ENCODE assay signal across 28 cellular contexts in the genomic region with DNA sequence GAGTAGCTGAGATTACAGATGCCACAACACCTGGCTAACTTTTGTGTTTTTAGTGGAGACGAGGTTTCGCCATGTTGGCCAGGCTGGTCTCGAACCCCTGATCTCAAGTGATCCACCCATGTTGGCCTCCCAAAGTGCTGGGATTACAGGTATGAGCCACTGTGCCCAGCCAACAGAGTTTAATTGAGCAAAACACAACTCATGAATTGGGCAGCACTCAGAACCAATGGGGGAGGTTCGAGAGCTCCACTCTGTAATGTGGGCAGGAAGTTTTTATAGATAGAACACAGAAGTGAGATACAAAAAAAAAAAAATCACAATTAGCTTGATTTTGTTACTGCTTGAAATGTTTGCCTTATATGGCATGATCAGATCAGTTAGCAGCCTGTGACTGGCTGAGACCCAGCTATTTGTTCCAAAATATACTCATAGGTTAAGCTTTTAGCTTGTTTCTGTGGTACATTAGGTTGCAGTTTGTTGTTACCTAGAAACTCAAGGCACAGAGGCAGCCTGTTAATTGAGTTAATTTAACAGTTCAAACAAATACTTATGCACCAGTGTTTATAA. TPM values are rescaled to one million over a fixed set of nuclear protein-coding genes. Genes with fewer than 3 reads are reported as not detected.
"Had no signal": no experiment of that assay in that cellular context is flagged by ENCODE, and none has a peak within 500 bp of the region (broad histone marks: within the 10 kb centered on the region; RNA-seq: fewer than 3 reads in every experiment).

No MANE protein-coding gene starts in this region.

- H3K4me3 ChIP-seq: heart right ventricle, left lung, sigmoid colon, testis, upper lobe of right lung had no signal

- H3K9me3 ChIP-seq: testis, upper lobe of right lung had no signal

- H3K27me3 ChIP-seq: testis had no signal

- H3K9me3 Mint-ChIP-seq: natural killer cell treated with Interleukin-12 subunit alpha and Interleukin-12 subunit beta and Interleukin-15 and Interleukin-18, amount 100 ng/mL, for 72 hours had no signal

- ATAC-seq: heart right ventricle; left lung; natural killer cell treated with Interleukin-12 subunit alpha and Interleukin-12 subunit beta and Interleukin-15 and Interleukin-18, amount 100 ng/mL, for 72 hours; upper lobe of right lung had no signal

- H3K27ac Mint-ChIP-seq: activated CD4-positive, alpha-beta memory T cell treated with anti-CD3 and anti-CD28 coated beads for 36 hours; activated naive CD8-positive, alpha-beta T cell treated with anti-CD3 and anti-CD28 coated beads, Interleukin-2, amount 10 ng/mL, durations not matched to agents 7 days and 5 days; activated T-helper 1 cell treated with anti-CD3 and anti-CD28 coated beads, Interleukin-12 subunit alpha, Interleukin-12 subunit beta, Interleukin-2, Interleukin-4 antibody, amounts not matched to agents 30 ng/mL and 10 ng/mL and 1 ng/mL, durations not matched to agents 14 hours and 24 hours and 36 hours; natural killer cell treated with Interleukin-12 subunit alpha and Interleukin-12 subunit beta and Interleukin-15 and Interleukin-18, amount 100 ng/mL, for 72 hours had no signal

- DNase-seq: activated CD4-positive, alpha-beta memory T cell treated with anti-CD3 and anti-CD28 coated beads for 36 hours; activated CD4-positive, alpha-beta T cell treated with anti-CD3 and anti-CD28 coated beads for 4 hours; activated CD4-positive, CD25-positive, alpha-beta regulatory T cell; activated gamma-delta T cell treated with Interleukin-2 at 50 U/mL for 16 hours; activated naive CD8-positive, alpha-beta T cell treated with anti-CD3 and anti-CD28 coated beads, Interleukin-2, amount 10 ng/mL, durations not matched to agents 7 days and 5 days; amniotic stem cell; cerebellar nuclear complex; cortex of kidney; heart right ventricle; midbrain; sigmoid colon; stimulated activated CD4-positive, alpha-beta T cell treated with anti-CD3 and anti-CD28 coated beads, Interleukin-2, amount 100 ng/mL, for 48 hours; stimulated activated CD8-positive, alpha-beta memory T cell treated with anti-CD3 and anti-CD28 coated beads, Interleukin-4, amount 100 ng/mL, for 48 hours; stimulated activated naive CD4-positive, alpha-beta T cell; testis; upper lobe of right lung had no signal

- H3K36me3 Mint-ChIP-seq: activated CD4-positive, alpha-beta memory T cell treated with anti-CD3 and anti-CD28 coated beads for 36 hours had no signal

- H3K4me3 Mint-ChIP-seq: activated CD4-positive, alpha-beta memory T cell treated with anti-CD3 and anti-CD28 coated beads for 36 hours; activated naive CD8-positive, alpha-beta T cell treated with anti-CD3 and anti-CD28 coated beads, Interleukin-2, amount 10 ng/mL, durations not matched to agents 7 days and 5 days; activated T-helper 1 cell treated with anti-CD3 and anti-CD28 coated beads, Interleukin-12 subunit alpha, Interleukin-12 subunit beta, Interleukin-2, Interleukin-4 antibody, amounts not matched to agents 30 ng/mL and 10 ng/mL and 1 ng/mL, durations not matched to agents 14 hours and 24 hours and 36 hours; natural killer cell treated with Interleukin-12 subunit alpha and Interleukin-12 subunit beta and Interleukin-15 and Interleukin-18, amount 100 ng/mL, for 72 hours; T-helper 1 cell treated with Interleukin-12 subunit alpha and Interleukin-12 subunit beta and Interleukin-4 antibody, amounts not matched to agents 30 μg/mL and 1 μg/mL, for 36 hours had no signal

- H3K36me3 ChIP-seq: heart right ventricle, left lung, sigmoid colon, upper lobe of right lung had no signal

- H3K27ac ChIP-seq: heart right ventricle, left lung, testis, upper lobe of right lung had no signal

RNA-seq across cellular contexts. Expression of a gene that starts 1.4 kb away (rescaled TPM):
- total RNA-seq: activated CD4-positive, alpha-beta memory T cell treated with anti-CD3 and anti-CD28 coated beads for 36 hours; activated naive CD8-positive, alpha-beta T cell treated with anti-CD3 and anti-CD28 coated beads, Interleukin-2, amount 10 ng/mL, durations not matched to agents 7 days and 5 days; activated T-helper 1 cell treated with anti-CD3 and anti-CD28 coated beads, Interleukin-12 subunit alpha, Interleukin-12 subunit beta, Interleukin-2, Interleukin-4 antibody, amounts not matched to agents 30 ng/mL and 10 ng/mL and 1 ng/mL, durations not matched to agents 14 hours and 24 hours and 36 hours; bronchial epithelial cell; epithelial cell of proximal tubule; fibroblast of villous mesenchyme; heart right ventricle; kidney epithelial cell; left lung; lung microvascular endothelial cell; natural killer cell treated with Interleukin-12 subunit alpha and Interleukin-12 subunit beta and Interleukin-15 and Interleukin-18, amount 100 ng/mL, for 72 hours; posterior vena cava; renal cortical epithelial cell had no signal
- polyA plus RNA-seq: heart right ventricle had no signal

RNA-seq across cellular contexts. Expression of a gene that starts 6.8 kb away (rescaled TPM):
- total RNA-seq: activated CD4-positive, alpha-beta memory T cell treated with anti-CD3 and anti-CD28 coated beads for 36 hours; activated naive CD8-positive, alpha-beta T cell treated with anti-CD3 and anti-CD28 coated beads, Interleukin-2, amount 10 ng/mL, durations not matched to agents 7 days and 5 days; activated T-helper 1 cell treated with anti-CD3 and anti-CD28 coated beads, Interleukin-12 subunit alpha, Interleukin-12 subunit beta, Interleukin-2, Interleukin-4 antibody, amounts not matched to agents 30 ng/mL and 10 ng/mL and 1 ng/mL, durations not matched to agents 14 hours and 24 hours and 36 hours; bronchial epithelial cell; epithelial cell of proximal tubule; fibroblast of villous mesenchyme; kidney epithelial cell; natural killer cell treated with Interleukin-12 subunit alpha and Interleukin-12 subunit beta and Interleukin-15 and Interleukin-18, amount 100 ng/mL, for 72 hours; omental fat pad had no signal
